In the genomic region with DNA sequence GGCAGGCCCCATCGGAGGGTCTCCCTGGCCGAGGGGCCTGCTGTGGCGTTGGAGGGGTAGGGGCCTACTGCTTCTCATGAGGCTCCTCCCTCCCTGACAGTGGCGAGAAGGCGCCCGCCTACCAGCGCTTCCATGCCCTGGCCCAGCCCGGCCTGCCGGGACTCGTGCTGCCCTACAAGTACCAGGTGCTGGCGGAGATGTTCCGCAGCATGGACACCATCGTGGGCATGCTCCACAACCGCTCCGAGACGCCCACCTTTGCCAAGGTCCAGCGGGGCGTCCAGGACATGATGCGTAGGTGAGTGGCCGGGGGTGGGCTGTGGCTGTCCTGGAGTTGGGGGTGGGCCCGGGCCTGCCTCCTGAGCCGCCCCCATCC, we compare ENCODE assay signal across 10 cellular contexts. TPM values are rescaled to one million over a fixed set of nuclear protein-coding genes. Genes with fewer than 3 reads are reported as not detected.
DNase-seq lines count a peak whose midpoint lies in the region; ATAC-seq and TF ChIP-seq lines count a peak whose summit lies in the region.
"Had no signal": no experiment of that assay in that cellular context is flagged by ENCODE, and none has a peak within 500 bp of the region (broad histone marks: within the 10 kb centered on the region; RNA-seq: fewer than 3 reads in every experiment).

No MANE protein-coding gene starts in this region.

- POLR2A ChIA-PET in activated CD4-positive, alpha-beta memory T cell treated with anti-CD3 and anti-CD28 coated beads, Interleukin-2, amount 10 ng/mL, durations not matched to agents 7 days and 5 days (lab: Charles Lee): interaction anchor here (0.8 to 11.5 kb wide), 5 partner anchors 7 to 124 kb away, joined by 3 to 249 read pairs (median 4); a partner anchor contains a TSS

- no peak overlapping the region for H3K18ac ChIP-seq in mesendoderm (ENCODE audit: low read length)

- H3K9ac ChIP-seq in HUES6 (ENCODE audit: low read length) (peak overlapping the region; percentile 91), mesendoderm (ENCODE audit: low read length) (peak overlapping the region; percentile 98)

- no peak overlapping the region for H3K27ac ChIP-seq in DOHH2 (ENCODE audit: low read depth, low read length)
- H3K27ac ChIP-seq in HUES6 (ENCODE audit: low read depth, low read length): no peak overlapping the region
- H3K27ac ChIP-seq in mesendoderm (ENCODE audit: low read depth, low read length): no peak overlapping the region
- H3K27ac ChIP-seq in right atrium auricular region: no peak overlapping the region

- no peak overlapping the region for H3K23ac ChIP-seq in mesendoderm (ENCODE audit: low read length)

- H3K9me3 ChIP-seq in DOHH2 (ENCODE audit: control insufficient read depth, insufficient read depth, low read length) (no peaks in the 10 kb centered on the region), HUES6 (ENCODE audit: control insufficient read depth, insufficient read depth, low read depth, low read length) (no peaks in the 10 kb centered on the region), right atrium auricular region (no peaks in the 10 kb centered on the region)

- no peak for DNase-seq in activated CD4-positive, alpha-beta memory T cell treated with anti-CD3 and anti-CD28 coated beads, Interleukin-2, amount 10 ng/mL, durations not matched to agents 7 days and 5 days
- DNase-seq in mesendoderm: no peak
- no peak for DNase-seq in right atrium auricular region (ENCODE audit: low spot score)
- no peak for DNase-seq in NCI-H1105 treated with DMSO at 0.1 percent for 48 hours (lab: John Stamatoyannopoulos, UW)
- DNase-seq: activated CD8-positive, alpha-beta memory T cell treated with anti-CD3 and anti-CD28 coated beads for 24 hours had no signal

- H3K36me3 Mint-ChIP-seq in activated CD4-positive, alpha-beta memory T cell treated with anti-CD3 and anti-CD28 coated beads, Interleukin-2, amount 10 ng/mL, durations not matched to agents 7 days and 5 days (ENCODE audit: low read depth): peaks cover 43% of the 10 kb centered on the region
- H3K36me3 Mint-ChIP-seq: brain had no signal

- H4K5ac ChIP-seq in mesendoderm (ENCODE audit: low read length): no peak overlapping the region

- H3K4me1 ChIP-seq in DOHH2 (ENCODE audit: control insufficient read depth, low read length) (peaks cover 53% of the 10 kb centered on the region), HUES6 (ENCODE audit: control insufficient read depth, insufficient read depth, low read length) (peaks cover 6% of the 10 kb centered on the region), mesendoderm (ENCODE audit: control insufficient read depth, low read depth, low read length) (no peaks in the 10 kb centered on the region), right atrium auricular region (peaks cover 0 to 35% of the 10 kb centered on the region in 2 donors)

- H4K8ac ChIP-seq in mesendoderm (ENCODE audit: low read depth, low read length): no peak overlapping the region

- TF ChIP-seq CTCF in DOHH2 (IDR thresholded peaks at IDR 0.05; ENCODE audit: low read depth, low read length, poor library complexity, severe bottlenecking) (no peak), right atrium auricular region (IDR thresholded peaks at IDR 0.05) (no peak)

- H3K27ac Mint-ChIP-seq in activated CD4-positive, alpha-beta memory T cell treated with anti-CD3 and anti-CD28 coated beads, Interleukin-2, amount 10 ng/mL, durations not matched to agents 7 days and 5 days: no peak overlapping the region

- H2BK15ac ChIP-seq in mesendoderm (replicated peaks; ENCODE audit: low read depth): no peak overlapping the region

- H3K9me2 ChIP-seq in DOHH2 (replicated peaks; ENCODE audit: control insufficient read depth, low read length): no peaks in the 10 kb centered on the region

- H3K79me2 ChIP-seq in DOHH2 (ENCODE audit: control insufficient read depth, low read length) (peaks cover 68% of the 10 kb centered on the region), mesendoderm (ENCODE audit: control insufficient read depth, insufficient read depth, low read length) (peaks cover 18% of the 10 kb centered on the region)

- H3K27me3 ChIP-seq in DOHH2 (ENCODE audit: control insufficient read depth, low read length) (no peaks in the 10 kb centered on the region), HUES6 (ENCODE audit: control insufficient read depth, insufficient read depth, low read length) (no peaks in the 10 kb centered on the region), mesendoderm (ENCODE audit: insufficient read depth, low read length, poor library complexity) (no peaks in the 10 kb centered on the region), right atrium auricular region (no peaks in the 10 kb centered on the region)

- peaks cover 9% of the 10 kb centered on the region for H3K79me1 ChIP-seq in mesendoderm (ENCODE audit: low read length)

- H3K4me2 ChIP-seq in DOHH2 (ENCODE audit: low read length) (peak overlapping the region; percentile 91), mesendoderm (ENCODE audit: low read length) (no peak overlapping the region)

- no peak overlapping the region for H3K4ac ChIP-seq in mesendoderm (ENCODE audit: low read depth, low read length)

- peaks cover 26% of the 10 kb centered on the region for H3F3A ChIP-seq in DOHH2 (ENCODE audit: control insufficient read depth, insufficient read depth)

- peaks cover 44% of the 10 kb centered on the region for H3K4me1 Mint-ChIP-seq in activated CD4-positive, alpha-beta memory T cell treated with anti-CD3 and anti-CD28 coated beads, Interleukin-2, amount 10 ng/mL, durations not matched to agents 7 days and 5 days

- peak overlapping the region; percentile 80 for H3K4me3 Mint-ChIP-seq in activated CD4-positive, alpha-beta memory T cell treated with anti-CD3 and anti-CD28 coated beads, Interleukin-2, amount 10 ng/mL, durations not matched to agents 7 days and 5 days

- no peak overlapping the region for H2BK5ac ChIP-seq in mesendoderm (ENCODE audit: low read length)

- H3K4me3 ChIP-seq in DOHH2 (ENCODE audit: low read length) (peak overlapping the region; percentile 98), HUES6 (ENCODE audit: low read depth, low read length) (peak overlapping the region; percentile 88), mesendoderm (ENCODE audit: low read length) (no peak overlapping the region), right atrium auricular region (no peak overlapping the region)

- H3K36me3 ChIP-seq in DOHH2 (ENCODE audit: control insufficient read depth, low read length) (peaks cover 73% of the 10 kb centered on the region), HUES6 (ENCODE audit: control insufficient read depth, insufficient read depth, low read length) (peaks cover 57% of the 10 kb centered on the region), mesendoderm (ENCODE audit: control insufficient read depth, insufficient read depth, low read length) (peaks cover 20% of the 10 kb centered on the region), right atrium auricular region (peaks cover 10% of the 10 kb centered on the region)

- peak overlapping the region; percentile 92 for H3K56ac ChIP-seq in mesendoderm (ENCODE audit: low read length)

- peaks cover 8% of the 10 kb centered on the region; the same call in 1 of the 2 replicates for H4K20me1 ChIP-seq in DOHH2 (ENCODE audit: control insufficient read depth, insufficient read depth, low read depth, low read length)

- H2BK120ac ChIP-seq in mesendoderm (ENCODE audit: low read depth, low read length): no peak overlapping the region

- no peaks in the 10 kb centered on the region for H3K9me3 Mint-ChIP-seq in activated CD4-positive, alpha-beta memory T cell treated with anti-CD3 and anti-CD28 coated beads, Interleukin-2, amount 10 ng/mL, durations not matched to agents 7 days and 5 days
- H3K9me3 Mint-ChIP-seq: brain had no signal

- no CpG with 5 or more reads among the region's 22 CpGs for WGBS in mesendoderm (ENCODE audit: extremely low coverage, insufficient coverage, low lambda C conversion rate)

- CTCF ChIA-PET in activated CD4-positive, alpha-beta memory T cell treated with anti-CD3 and anti-CD28 coated beads, Interleukin-2, amount 10 ng/mL, durations not matched to agents 7 days and 5 days (lab: Charles Lee): interaction anchor here (1.1 kb wide), 1 partner anchor 68 kb away, joined by 3 read pairs; no protein-coding TSS in a partner anchor

- no peak overlapping the region for H2AK5ac ChIP-seq in mesendoderm (ENCODE audit: low read length)

- H3K27me3 Mint-ChIP-seq in activated CD4-positive, alpha-beta memory T cell treated with anti-CD3 and anti-CD28 coated beads, Interleukin-2, amount 10 ng/mL, durations not matched to agents 7 days and 5 days: no peaks in the 10 kb centered on the region
- H3K27me3 Mint-ChIP-seq: brain had no signal

- ATAC-seq in GM18868 (IDR thresholded peaks at IDR 0.05; ENCODE audit: unreplicated experiment) (no peak), HG02973 (IDR thresholded peaks at IDR 0.05; ENCODE audit: unreplicated experiment) (no peak)

RNA-seq across cellular contexts. Expression of a gene that starts 1.7 kb away (rescaled TPM):
- 100 to 1,000 TPM; 133 to 137 TPM for total RNA-seq in activated CD4-positive, alpha-beta memory T cell treated with anti-CD3 and anti-CD28 coated beads, Interleukin-2, amount 10 ng/mL, durations not matched to agents 7 days and 5 days
- polyA plus RNA-seq in mesendoderm (2013, experiment 1 of 2): 38.9 TPM
- 37.7 TPM for polyA plus RNA-seq in mesendoderm (2013, experiment 2 of 2)
- 1 to 10 TPM in 1 of 2 donors, under 1 TPM in 1; 0.39 to 1.3 TPM for total RNA-seq in right atrium auricular region

RNA-seq across cellular contexts. Expression of a gene that starts 6.4 kb away (rescaled TPM):
- total RNA-seq in activated CD4-positive, alpha-beta memory T cell treated with anti-CD3 and anti-CD28 coated beads, Interleukin-2, amount 10 ng/mL, durations not matched to agents 7 days and 5 days: 100 to 1,000 TPM; 129 to 136 TPM
- polyA plus RNA-seq in mesendoderm (2013, experiment 1 of 2): 300 TPM
- 305 TPM for polyA plus RNA-seq in mesendoderm (2013, experiment 2 of 2)
- total RNA-seq in right atrium auricular region: 10 to 100 TPM; 50.6 to 90.4 TPM

RNA-seq across cellular contexts. Expression of a gene that starts 20.3 kb away (rescaled TPM):
- 100 to 1,000 TPM; 308 to 323 TPM for total RNA-seq in activated CD4-positive, alpha-beta memory T cell treated with anti-CD3 and anti-CD28 coated beads, Interleukin-2, amount 10 ng/mL, durations not matched to agents 7 days and 5 days
- polyA plus RNA-seq in mesendoderm (2013, experiment 1 of 2): 37.5 TPM
- 38.4 TPM for polyA plus RNA-seq in mesendoderm (2013, experiment 2 of 2)
- 10 to 100 TPM; 37.7 to 73.2 TPM for total RNA-seq in right atrium auricular region

RNA-seq across cellular contexts. Expression of a gene that starts 51.4 kb away (rescaled TPM):
- 10 to 100 TPM; 35.2 to 38.2 TPM for total RNA-seq in activated CD4-positive, alpha-beta memory T cell treated with anti-CD3 and anti-CD28 coated beads, Interleukin-2, amount 10 ng/mL, durations not matched to agents 7 days and 5 days
- 8.9 TPM for polyA plus RNA-seq in mesendoderm (2013, experiment 1 of 2)
- 8.8 TPM for polyA plus RNA-seq in mesendoderm (2013, experiment 2 of 2)
- total RNA-seq in right atrium auricular region: 10 to 100 TPM; 12.6 to 18.8 TPM

RNA-seq across cellular contexts. Expression of a gene that starts 51.6 kb away (rescaled TPM):
- total RNA-seq in activated CD4-positive, alpha-beta memory T cell treated with anti-CD3 and anti-CD28 coated beads, Interleukin-2, amount 10 ng/mL, durations not matched to agents 7 days and 5 days: 10 to 100 TPM; 44.9 to 45.8 TPM
- 108 TPM for polyA plus RNA-seq in mesendoderm (2013, experiment 1 of 2)
- 109 TPM for polyA plus RNA-seq in mesendoderm (2013, experiment 2 of 2)
- 10 to 100 TPM; 30.7 to 33.0 TPM for total RNA-seq in right atrium auricular region

Comparison
In these comparisons a context has a peak if more than half of its experiments do, and no peak if none do; other contexts are left out.
1. H3K4me3 ChIP-seq: peak in DOHH2 (single experiment) and HUES6 (single experiment); none in mesendoderm (single experiment) and right atrium auricular region (0 of 2).
2. RNA of a gene that starts 1.7 kb away (total RNA-seq): 133 to 137 TPM in activated CD4-positive, alpha-beta memory T cell treated with anti-CD3 and anti-CD28 coated beads, Interleukin-2, amount 10 ng/mL, durations not matched to agents 7 days and 5 days; 0.39 to 1.3 TPM in right atrium auricular region; every median in the first group is over 10 times any median in the second.
3. RNA of a gene that starts 20.3 kb away (total RNA-seq): 308 to 323 TPM in activated CD4-positive, alpha-beta memory T cell treated with anti-CD3 and anti-CD28 coated beads, Interleukin-2, amount 10 ng/mL, durations not matched to agents 7 days and 5 days; 37.7 to 73.2 TPM in right atrium auricular region; every median in the first group is over 4 times any median in the second.